ENCODE assay signal across 24 cellular contexts in genomic region chr14:24851406-24851805, GRCh38.
"Had no signal": no experiment of that assay in that cellular context is flagged by ENCODE, and none has a peak within 500 bp of the region (broad histone marks: within the 10 kb centered on the region; RNA-seq: fewer than 3 reads in every experiment).

No MANE protein-coding gene starts in this region.

- DNase-seq: effector memory CD8-positive, alpha-beta T cell; gastrocnemius medialis; immature natural killer cell; kidney; left cardiac atrium; left ventricle myocardium inferior; lower lobe of right lung; natural killer cell; nucleus accumbens; ovary; right cardiac atrium; stimulated activated CD4-positive, alpha-beta T cell treated with anti-CD3 and anti-CD28 coated beads, Interleukin-4, amount 100 ng/mL, for 1 hour; stimulated activated CD8-positive, alpha-beta memory T cell treated with anti-CD3 and anti-CD28 coated beads, Interleukin-4, amount 100 ng/mL, for 48 hours; tibial artery; upper lobe of right lung had no signal

- H3K27me3 Mint-ChIP-seq: dendritic cell treated with granulocyte-macrophage colony-stimulating factor and Interleukin-4, amounts not matched to agents 40 ng/mL and 50 ng/mL, for 4 days; stimulated activated memory B cell treated with anti-CD40 and anti-IgM and Interleukin-4, amounts not matched to agents 10 μg/mL and 1 μg/mL and 100 μg/mL, for 72 hours had no signal

- H3K4me1 Mint-ChIP-seq: immature natural killer cell; memory B cell; natural killer cell; stimulated activated memory B cell treated with anti-CD40 and anti-IgM and Interleukin-4, amounts not matched to agents 10 μg/mL and 1 μg/mL and 100 μg/mL, for 72 hours had no signal

- H3K9me3 Mint-ChIP-seq: dendritic cell treated with granulocyte-macrophage colony-stimulating factor and Interleukin-4, amounts not matched to agents 40 ng/mL and 50 ng/mL, for 4 days; effector memory CD8-positive, alpha-beta T cell; immature natural killer cell; memory B cell; mesothelial cell of epicardium; natural killer cell; neural progenitor cell; stimulated activated memory B cell treated with anti-CD40 and anti-IgM and Interleukin-4, amounts not matched to agents 10 μg/mL and 1 μg/mL and 100 μg/mL, for 72 hours; stimulated activated naive CD8-positive, alpha-beta T cell treated with anti-CD3 and anti-CD28 coated beads, Interleukin-15, Interleukin-2, amounts not matched to agents 100 ng/mL and 50 ng/mL, for 24 hours had no signal

- FAIRE-seq: kidney had no signal

- H3K27ac Mint-ChIP-seq: dendritic cell treated with granulocyte-macrophage colony-stimulating factor and Interleukin-4, amounts not matched to agents 40 ng/mL and 50 ng/mL, for 4 days; effector memory CD8-positive, alpha-beta T cell; immature natural killer cell; memory B cell; mesothelial cell of epicardium; natural killer cell; neural progenitor cell; stimulated activated memory B cell treated with anti-CD40 and anti-IgM and Interleukin-4, amounts not matched to agents 10 μg/mL and 1 μg/mL and 100 μg/mL, for 72 hours; stimulated activated naive CD8-positive, alpha-beta T cell treated with anti-CD3 and anti-CD28 coated beads, Interleukin-15, Interleukin-2, amounts not matched to agents 100 ng/mL and 50 ng/mL, for 24 hours had no signal

- H3K4me3 Mint-ChIP-seq: dendritic cell treated with granulocyte-macrophage colony-stimulating factor and Interleukin-4, amounts not matched to agents 40 ng/mL and 50 ng/mL, for 4 days; effector memory CD8-positive, alpha-beta T cell; immature natural killer cell; memory B cell; mesothelial cell of epicardium; natural killer cell; neural progenitor cell; stimulated activated memory B cell treated with anti-CD40 and anti-IgM and Interleukin-4, amounts not matched to agents 10 μg/mL and 1 μg/mL and 100 μg/mL, for 72 hours; stimulated activated naive CD8-positive, alpha-beta T cell treated with anti-CD3 and anti-CD28 coated beads, Interleukin-15, Interleukin-2, amounts not matched to agents 100 ng/mL and 50 ng/mL, for 24 hours had no signal

- H3K27ac ChIP-seq: epithelial cell of prostate, esophagus muscularis mucosa, gastrocnemius medialis, left ventricle myocardium inferior, lower lobe of right lung, neural progenitor cell, ovary, tibial artery, upper lobe of right lung, vagina had no signal

- H3K36me3 Mint-ChIP-seq: memory B cell; natural killer cell; neural progenitor cell; stimulated activated memory B cell treated with anti-CD40 and anti-IgM and Interleukin-4, amounts not matched to agents 10 μg/mL and 1 μg/mL and 100 μg/mL, for 72 hours had no signal

- H3K27me3 ChIP-seq: esophagus muscularis mucosa, gastrocnemius medialis, neural progenitor cell, ovary, tibial artery, upper lobe of right lung, vagina had no signal

- H3K36me3 ChIP-seq: gastrocnemius medialis, lower lobe of right lung, neural progenitor cell, ovary, tibial artery, upper lobe of right lung, vagina had no signal

- H3K9me3 ChIP-seq: esophagus muscularis mucosa, gastrocnemius medialis, left ventricle myocardium inferior, lower lobe of right lung, ovary, tibial artery, upper lobe of right lung, vagina had no signal

- H3K4me3 ChIP-seq: esophagus muscularis mucosa, gastrocnemius medialis, left ventricle myocardium inferior, lower lobe of right lung, neural progenitor cell, ovary, tibial artery, upper lobe of right lung, vagina had no signal

- H3K4me1 ChIP-seq: gastrocnemius medialis, tibial artery, upper lobe of right lung, vagina had no signal
